7 cellular contexts compared by ENCODE assay signal in the genomic region with DNA sequence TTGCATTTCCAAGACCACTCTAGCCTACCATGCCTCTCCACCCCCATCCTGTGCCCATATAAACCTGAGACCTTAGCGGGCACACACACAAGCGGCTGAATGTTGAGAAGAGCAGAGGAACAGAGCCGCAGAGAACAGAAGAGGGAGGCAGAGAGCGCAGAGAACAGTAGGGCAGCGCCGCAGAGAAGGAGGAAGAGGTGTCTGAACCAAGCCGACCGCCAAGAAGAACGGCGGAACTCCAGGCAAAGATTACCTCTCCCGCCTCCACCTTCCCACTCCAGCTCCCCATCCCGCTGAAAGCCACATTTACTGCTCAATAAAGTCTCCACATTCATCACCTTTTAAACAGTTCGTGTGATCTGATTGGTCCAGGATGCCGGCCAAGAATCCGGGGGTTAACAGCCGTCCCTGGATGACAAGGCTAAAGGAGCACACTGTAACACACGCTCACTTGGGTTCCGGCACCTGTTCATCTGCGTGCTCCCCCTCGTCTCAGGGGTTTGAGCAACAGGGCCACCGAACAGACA.
DNase-seq lines count a peak whose midpoint lies in the region; ATAC-seq and TF ChIP-seq lines count a peak whose summit lies in the region.

No MANE protein-coding gene starts in this region.

- H3K27ac Mint-ChIP-seq in stimulated activated naive CD8-positive, alpha-beta T cell treated with anti-CD3 and anti-CD28 coated beads, Interleukin-15, Interleukin-2, amounts not matched to agents 100 ng/mL and 50 ng/mL, for 24 hours = peak overlapping the region; percentile 39

- H3K27me3 Mint-ChIP-seq in stimulated activated naive CD8-positive, alpha-beta T cell treated with anti-CD3 and anti-CD28 coated beads, Interleukin-15, Interleukin-2, amounts not matched to agents 100 ng/mL and 50 ng/mL, for 24 hours = peaks cover 11% of the 10 kb centered on the region

- peak overlapping the region; percentile 72 for H3K4me3 ChIP-seq in adipocyte (ENCODE audit: low read length)

- peaks cover 14% of the 10 kb centered on the region for H3K4me1 ChIP-seq in adipocyte (ENCODE audit: control insufficient read depth, insufficient read depth, low read length)

- peaks cover 5% of the 10 kb centered on the region for H3K27me3 ChIP-seq in adipocyte (replicated peaks; ENCODE audit: control insufficient read depth, insufficient read depth, low read length)

- no peaks in the 10 kb centered on the region for H3K36me3 Mint-ChIP-seq in stimulated activated naive CD8-positive, alpha-beta T cell treated with anti-CD3 and anti-CD28 coated beads, Interleukin-15, Interleukin-2, amounts not matched to agents 100 ng/mL and 50 ng/mL, for 24 hours (ENCODE audit: low read depth)

- no peaks in the 10 kb centered on the region for H3K36me3 ChIP-seq in adipocyte (ENCODE audit: control insufficient read depth, insufficient read depth, low read length, severe bottlenecking)

- no peak for TF ChIP-seq POLR2A in GM18505 (IDR thresholded peaks at IDR 0.05; ENCODE audit: borderline replicate concordance, extremely low read depth, insufficient read depth, insufficient read length)

- ATAC-seq in GM18505 (IDR thresholded peaks at IDR 0.05; ENCODE audit: unreplicated experiment) (peak; percentile 81), HG02759 (IDR thresholded peaks at IDR 0.05; ENCODE audit: unreplicated experiment) (peak; percentile 81)

- peaks cover 8% of the 10 kb centered on the region for H3K4me1 Mint-ChIP-seq in stimulated activated naive CD8-positive, alpha-beta T cell treated with anti-CD3 and anti-CD28 coated beads, Interleukin-15, Interleukin-2, amounts not matched to agents 100 ng/mL and 50 ng/mL, for 24 hours (ENCODE audit: low read depth)

- H3K4me3 Mint-ChIP-seq in stimulated activated naive CD8-positive, alpha-beta T cell treated with anti-CD3 and anti-CD28 coated beads, Interleukin-15, Interleukin-2, amounts not matched to agents 100 ng/mL and 50 ng/mL, for 24 hours = peak overlapping the region; percentile 78

- H3K9ac ChIP-seq in adipocyte (ENCODE audit: low read length) = peak overlapping the region; percentile 26

- peak; percentile 61 for DNase-seq in NOMO-1 treated with DMSO at 0.1 percent for 48 hours (lab: John Stamatoyannopoulos, UW; ENCODE audit: unreplicated experiment)
- DNase-seq in adipocyte (ENCODE audit: low read depth) = peak; percentile 25
- DNase-seq in kidney glomerular epithelial cell (lab: John Stamatoyannopoulos, UW) = peak; percentile 17
- no peak for DNase-seq in NK-92 treated with Interleukin-12 subunit alpha and Interleukin-12 subunit beta, amount 100 ng/mL, for 24 hours (lab: John Stamatoyannopoulos, UW)

- no peaks in the 10 kb centered on the region for H3K9me3 ChIP-seq in adipocyte (ENCODE audit: control insufficient read depth, low read length)

- no peaks in the 10 kb centered on the region for H3K9me3 Mint-ChIP-seq in stimulated activated naive CD8-positive, alpha-beta T cell treated with anti-CD3 and anti-CD28 coated beads, Interleukin-15, Interleukin-2, amounts not matched to agents 100 ng/mL and 50 ng/mL, for 24 hours
